ENCODE assay signal across 1 cellular context in the genomic region with DNA sequence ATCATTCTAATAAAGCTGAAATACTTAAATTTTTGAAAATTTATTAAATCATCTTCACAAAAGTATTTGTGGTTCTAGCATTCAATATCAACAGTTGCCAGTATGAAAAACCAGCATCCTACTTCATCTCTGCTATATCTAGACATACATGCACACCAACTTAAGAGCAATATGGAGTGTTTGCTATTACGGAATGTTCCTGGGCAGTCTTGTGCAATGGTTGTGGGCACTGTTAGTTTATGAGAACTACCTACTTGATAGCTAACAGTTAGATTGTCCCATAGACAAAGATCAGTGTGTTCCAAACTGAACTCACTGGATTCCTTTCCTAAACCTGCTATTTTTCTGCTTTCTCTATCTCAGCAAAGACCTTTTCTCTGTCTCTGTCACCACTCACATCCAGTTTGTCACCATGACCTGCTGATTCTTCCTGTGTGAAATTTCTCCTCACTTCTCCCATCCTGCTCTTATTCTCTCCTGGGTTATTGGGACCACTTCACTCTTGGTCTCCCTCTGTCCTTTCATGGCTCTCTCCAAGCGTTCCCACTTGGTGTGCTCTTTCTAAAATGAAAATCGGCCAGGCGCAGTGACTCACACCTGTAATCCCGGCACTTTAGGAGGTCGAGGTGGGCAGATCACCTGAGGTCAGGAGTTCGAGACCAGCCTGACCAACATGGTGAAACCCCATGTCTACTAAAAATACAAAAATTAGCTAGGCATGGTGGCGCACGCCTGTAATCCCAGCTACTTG.
A peak's percentile ranks its signal among the peaks of the same experiment; 100 is the strongest.
TF ChIP-seq lines count a peak whose summit lies in the region.

No MANE protein-coding gene starts in this region.

TF ChIP-seq in HepG2, 621 proteins besides CTCF, POLR2A, EP300 and RAD21:
- TF ChIP-seq, protein P1, sequence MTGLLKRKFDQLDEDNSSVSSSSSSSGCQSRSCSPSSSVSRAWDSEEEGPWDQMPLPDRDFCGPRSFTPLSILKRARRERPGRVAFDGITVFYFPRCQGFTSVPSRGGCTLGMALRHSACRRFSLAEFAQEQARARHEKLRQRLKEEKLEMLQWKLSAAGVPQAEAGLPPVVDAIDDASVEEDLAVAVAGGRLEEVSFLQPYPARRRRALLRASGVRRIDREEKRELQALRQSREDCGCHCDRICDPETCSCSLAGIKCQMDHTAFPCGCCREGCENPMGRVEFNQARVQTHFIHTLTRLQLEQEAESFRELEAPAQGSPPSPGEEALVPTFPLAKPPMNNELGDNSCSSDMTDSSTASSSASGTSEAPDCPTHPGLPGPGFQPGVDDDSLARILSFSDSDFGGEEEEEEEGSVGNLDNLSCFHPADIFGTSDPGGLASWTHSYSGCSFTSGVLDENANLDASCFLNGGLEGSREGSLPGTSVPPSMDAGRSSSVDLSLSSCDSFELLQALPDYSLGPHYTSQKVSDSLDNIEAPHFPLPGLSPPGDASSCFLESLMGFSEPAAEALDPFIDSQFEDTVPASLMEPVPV (CRISPR knock-in tag; IDR thresholded peaks at IDR 0.05): no peak
- TF ChIP-seq, protein P2, sequence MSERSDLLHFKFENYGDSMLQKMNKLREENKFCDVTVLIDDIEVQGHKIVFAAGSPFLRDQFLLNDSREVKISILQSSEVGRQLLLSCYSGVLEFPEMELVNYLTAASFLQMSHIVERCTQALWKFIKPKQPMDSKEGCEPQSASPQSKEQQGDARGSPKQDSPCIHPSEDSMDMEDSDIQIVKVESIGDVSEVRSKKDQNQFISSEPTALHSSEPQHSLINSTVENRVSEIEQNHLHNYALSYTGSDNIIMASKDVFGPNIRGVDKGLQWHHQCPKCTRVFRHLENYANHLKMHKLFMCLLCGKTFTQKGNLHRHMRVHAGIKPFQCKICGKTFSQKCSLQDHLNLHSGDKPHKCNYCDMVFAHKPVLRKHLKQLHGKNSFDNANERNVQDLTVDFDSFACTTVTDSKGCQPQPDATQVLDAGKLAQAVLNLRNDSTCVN (CRISPR knock-in tag; IDR thresholded peaks at IDR 0.05; ENCODE audit: borderline replicate concordance): no peak
- TF ChIP-seq ZFX (CRISPR knock-in tag; IDR thresholded peaks at IDR 0.05; ENCODE audit: low read depth): no peak
- TF ChIP-seq, protein P3, sequence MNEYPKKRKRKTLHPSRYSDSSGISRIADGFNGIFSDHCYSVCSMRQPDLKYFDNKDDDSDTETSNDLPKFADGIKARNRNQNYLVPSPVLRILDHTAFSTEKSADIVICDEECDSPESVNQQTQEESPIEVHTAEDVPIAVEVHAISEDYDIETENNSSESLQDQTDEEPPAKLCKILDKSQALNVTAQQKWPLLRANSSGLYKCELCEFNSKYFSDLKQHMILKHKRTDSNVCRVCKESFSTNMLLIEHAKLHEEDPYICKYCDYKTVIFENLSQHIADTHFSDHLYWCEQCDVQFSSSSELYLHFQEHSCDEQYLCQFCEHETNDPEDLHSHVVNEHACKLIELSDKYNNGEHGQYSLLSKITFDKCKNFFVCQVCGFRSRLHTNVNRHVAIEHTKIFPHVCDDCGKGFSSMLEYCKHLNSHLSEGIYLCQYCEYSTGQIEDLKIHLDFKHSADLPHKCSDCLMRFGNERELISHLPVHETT (CRISPR knock-in tag; conservative IDR thresholded peaks at IDR 0.05): no peak
- TF ChIP-seq CEBPB (IDR thresholded peaks at IDR 0.05; ENCODE audit: borderline replicate concordance, low read depth, low read length): peak; percentile 73
